In the genomic region with DNA sequence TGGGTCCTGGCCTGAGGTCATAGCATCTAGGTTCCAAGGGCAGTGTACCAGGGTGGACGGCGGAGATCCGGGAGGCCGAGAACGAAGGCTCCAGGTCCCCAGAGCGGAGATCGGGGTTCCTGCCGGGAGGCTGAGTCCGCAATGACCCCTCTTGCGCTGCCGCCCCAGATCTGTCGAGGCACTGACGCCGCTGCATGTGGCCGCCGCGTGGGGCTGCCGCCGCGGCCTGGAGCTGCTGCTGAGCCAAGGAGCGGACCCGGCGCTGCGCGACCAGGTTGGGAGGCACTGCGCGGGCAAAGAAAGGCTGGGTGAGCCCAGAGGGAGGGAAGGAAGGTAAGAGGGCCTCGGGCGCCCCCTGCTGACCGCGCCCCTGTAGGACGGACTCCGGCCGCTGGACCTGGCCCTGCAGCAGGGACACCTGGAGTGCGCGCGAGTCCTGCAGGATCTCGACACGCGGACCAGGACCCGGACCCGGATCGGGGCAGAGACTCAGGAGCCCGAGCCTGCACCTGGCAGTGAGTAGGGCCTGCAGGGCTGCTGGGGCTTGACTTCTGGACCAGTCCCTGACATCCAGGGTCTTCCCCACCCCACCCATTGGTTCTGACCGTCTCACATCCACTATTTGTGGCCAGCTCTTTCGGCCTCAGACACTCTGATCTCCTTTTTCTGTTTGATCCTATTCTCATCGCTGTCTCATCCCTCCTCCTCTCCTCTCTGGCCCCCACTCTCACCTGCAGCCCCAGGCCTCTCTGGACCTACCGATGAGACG, we compare ENCODE assay signal across 8 cellular contexts. TPM values are rescaled to one million over a fixed set of nuclear protein-coding genes. Genes with fewer than 3 reads are reported as not detected.
DNase-seq lines count a peak whose midpoint lies in the region; FAIRE-seq and TF ChIP-seq lines count a peak whose summit lies in the region.

No MANE protein-coding gene starts in this region.

- peak overlapping the region; percentile 58 for H3K27ac Mint-ChIP-seq in activated T-helper 1 cell treated with anti-CD3 and anti-CD28 coated beads, Interleukin-12 subunit alpha, Interleukin-12 subunit beta, Interleukin-2, Interleukin-4 antibody, amounts not matched to agents 30 ng/mL and 10 ng/mL and 1 ng/mL, durations not matched to agents 14 hours and 24 hours and 36 hours
- H3K27ac Mint-ChIP-seq in neural progenitor cell, result no peak overlapping the region

- H3K27me3 ChIP-seq in neural progenitor cell (peaks cover 18% of the 10 kb centered on the region), stomach (peaks cover 3 to 27% (median 15%) of the 10 kb centered on the region in 3 donors)

- H3F3A ChIP-seq in neural progenitor cell (ENCODE audit: low read depth), result peaks cover 25% of the 10 kb centered on the region

- peak overlapping the region; percentile 58 for H2AFZ ChIP-seq in neural progenitor cell (replicated peaks)

- no peaks in the 10 kb centered on the region for H4K20me1 ChIP-seq in neural progenitor cell (ENCODE audit: low read depth)

- DNase-seq in Ammon's horn (ENCODE audit: low spot score), result peak; percentile 78
- peak; percentile 88 for DNase-seq in GM19239 (ENCODE audit: insufficient read length, low spot score)
- DNase-seq in Jurkat, Clone E6-1 (ENCODE audit: low read depth, low spot score), result peak; percentile 44
- peak; percentile 75 for DNase-seq in RCC 7860 (ENCODE audit: low spot score)
- peak; percentile 72 for DNase-seq in activated T-helper 1 cell treated with anti-CD3 and anti-CD28 coated beads, Interleukin-12 subunit alpha, Interleukin-12 subunit beta, Interleukin-2, Interleukin-4 antibody, amounts not matched to agents 30 ng/mL and 10 ng/mL and 1 ng/mL, durations not matched to agents 14 hours and 24 hours and 36 hours (ENCODE audit: low spot score)
- DNase-seq in fibroblast of villous mesenchyme (ENCODE audit: low read depth), result peak; percentile 81
- DNase-seq in neural progenitor cell (ENCODE audit: low spot score), result peak; percentile 93
- peak; percentile 93 for DNase-seq in stomach

- no peak for TF ChIP-seq EP300 in stomach (IDR thresholded peaks at IDR 0.05)

- peak; percentile 85 for TF ChIP-seq CTCF in fibroblast of villous mesenchyme (IDR thresholded peaks at IDR 0.05; ENCODE audit: insufficient read depth, low read depth, low read length)
- TF ChIP-seq CTCF in neural progenitor cell (IDR thresholded peaks at IDR 0.05), result peak; percentile 86
- peak in 5 of 7 experiments; percentile 83 to 95 (median 92) for TF ChIP-seq CTCF in stomach (IDR thresholded peaks at IDR 0.05)

- H3K4me3 ChIP-seq in Jurkat, Clone E6-1 (ENCODE audit: low read length), result peak overlapping the region; percentile 60
- H3K4me3 ChIP-seq in fibroblast of villous mesenchyme (ENCODE audit: low read depth, low read length), result peak overlapping the region; percentile 55
- H3K4me3 ChIP-seq in neural progenitor cell, result peak overlapping the region; percentile 40
- H3K4me3 ChIP-seq in stomach, result peak overlapping the region; percentile 31 to 54 (median 42)

- H3K27ac ChIP-seq in neural progenitor cell (no peak overlapping the region), stomach (no peak overlapping the region)

- H3K4me2 ChIP-seq in neural progenitor cell, result peak overlapping the region; percentile 73

- intact Hi-C loops in activated T-helper 1 cell treated with anti-CD3 and anti-CD28 coated beads, Interleukin-12 subunit alpha, Interleukin-12 subunit beta, Interleukin-2, Interleukin-4 antibody, amounts not matched to agents 30 ng/mL and 10 ng/mL and 1 ng/mL, durations not matched to agents 14 hours and 24 hours and 36 hours (cut with micrococcal nuclease), result loop anchor here (1.0 to 5.0 kb wide), 7 partner anchors 10 to 511 kb away; partner anchors contain the start of genes ABHD8 and OCEL1
- intact Hi-C loops in stomach (cut with DNase I; ENCODE audit: low total_unique reads), result loop anchor here (5.0 kb wide), 1 partner anchor 80 kb away; no protein-coding TSS in a partner anchor

- H3K4me1 ChIP-seq in neural progenitor cell (no peaks in the 10 kb centered on the region), stomach (peaks cover 12 to 20% (median 16%) of the 10 kb centered on the region in 4 donors)

- peaks cover 4% of the 10 kb centered on the region for H3K4me1 Mint-ChIP-seq in activated T-helper 1 cell treated with anti-CD3 and anti-CD28 coated beads, Interleukin-12 subunit alpha, Interleukin-12 subunit beta, Interleukin-2, Interleukin-4 antibody, amounts not matched to agents 30 ng/mL and 10 ng/mL and 1 ng/mL, durations not matched to agents 14 hours and 24 hours and 36 hours (ENCODE audit: low read depth)
- H3K4me1 Mint-ChIP-seq in neural progenitor cell, result peaks cover 5% of the 10 kb centered on the region

- WGBS in stomach, 5 donors, result 9 to 19% (median 11%) methylated on average over 19 to 49 of the region's 49 CpGs

- H3K4me3 Mint-ChIP-seq in activated T-helper 1 cell treated with anti-CD3 and anti-CD28 coated beads, Interleukin-12 subunit alpha, Interleukin-12 subunit beta, Interleukin-2, Interleukin-4 antibody, amounts not matched to agents 30 ng/mL and 10 ng/mL and 1 ng/mL, durations not matched to agents 14 hours and 24 hours and 36 hours, result peak overlapping the region; percentile 89
- peak overlapping the region; percentile 86 for H3K4me3 Mint-ChIP-seq in neural progenitor cell

- no peaks in the 10 kb centered on the region for H3K79me2 ChIP-seq in neural progenitor cell (ENCODE audit: low read depth)

- H3K9me3 ChIP-seq in neural progenitor cell (ENCODE audit: low read depth) (no peaks in the 10 kb centered on the region), stomach (no peaks in the 10 kb centered on the region)

- H3K36me3 ChIP-seq in neural progenitor cell (no peaks in the 10 kb centered on the region), stomach (peaks cover 1 to 24% (median 20%) of the 10 kb centered on the region in 4 donors)

- H3K9ac ChIP-seq in neural progenitor cell, result no peak overlapping the region

- TF ChIP-seq POLR2A in stomach (IDR thresholded peaks at IDR 0.05), result no peak

- H3K9me3 Mint-ChIP-seq in activated T-helper 1 cell treated with anti-CD3 and anti-CD28 coated beads, Interleukin-12 subunit alpha, Interleukin-12 subunit beta, Interleukin-2, Interleukin-4 antibody, amounts not matched to agents 30 ng/mL and 10 ng/mL and 1 ng/mL, durations not matched to agents 14 hours and 24 hours and 36 hours, result no peaks in the 10 kb centered on the region
- no peaks in the 10 kb centered on the region for H3K9me3 Mint-ChIP-seq in neural progenitor cell

- no peaks in the 10 kb centered on the region for H3K27me3 Mint-ChIP-seq in activated T-helper 1 cell treated with anti-CD3 and anti-CD28 coated beads, Interleukin-12 subunit alpha, Interleukin-12 subunit beta, Interleukin-2, Interleukin-4 antibody, amounts not matched to agents 30 ng/mL and 10 ng/mL and 1 ng/mL, durations not matched to agents 14 hours and 24 hours and 36 hours (ENCODE audit: insufficient read depth)
- H3K27me3 Mint-ChIP-seq in neural progenitor cell (ENCODE audit: insufficient read depth, low read depth), result peaks cover 7% of the 10 kb centered on the region

- FAIRE-seq in GM19239 (lab: Jason Lieb, UNC) (peak; percentile 92), RCC 7860 (lab: Jason Lieb, UNC) (no peak)

- peaks cover 3% of the 10 kb centered on the region for H3K36me3 Mint-ChIP-seq in activated T-helper 1 cell treated with anti-CD3 and anti-CD28 coated beads, Interleukin-12 subunit alpha, Interleukin-12 subunit beta, Interleukin-2, Interleukin-4 antibody, amounts not matched to agents 30 ng/mL and 10 ng/mL and 1 ng/mL, durations not matched to agents 14 hours and 24 hours and 36 hours (ENCODE audit: low read depth)
- peaks cover 2% of the 10 kb centered on the region for H3K36me3 Mint-ChIP-seq in neural progenitor cell

RNA-seq across cellular contexts. Expression of gene ANKLE1, which starts 1.0 kb away (rescaled TPM):
- polyA plus RNA-seq in Jurkat, Clone E6-1 (2012; ENCODE audit: insufficient read depth, insufficient read length), result 7.3 TPM
- 13.4 and 13.8 TPM in 2 replicates for total RNA-seq in activated T-helper 1 cell treated with anti-CD3 and anti-CD28 coated beads, Interleukin-12 subunit alpha, Interleukin-12 subunit beta, Interleukin-2, Interleukin-4 antibody, amounts not matched to agents 30 ng/mL and 10 ng/mL and 1 ng/mL, durations not matched to agents 14 hours and 24 hours and 36 hours
- total RNA-seq in fibroblast of villous mesenchyme (0.32 and 0.86 TPM in 2 replicates), neural progenitor cell (ENCODE audit: low replicate concordance) (2.3 and 3.3 TPM in 2 replicates), stomach (under 1 TPM in 1 of 5 donors, not detected in 4; 0.18 TPM)
- under 1 TPM in 1 of 3 donors, not detected in 2; 0.63 TPM for polyA plus RNA-seq in stomach

RNA-seq across cellular contexts. Expression of gene BABAM1, which starts 15.4 kb away (rescaled TPM):
- 175 TPM for polyA plus RNA-seq in Jurkat, Clone E6-1 (2012; ENCODE audit: insufficient read depth, insufficient read length)
- total RNA-seq in activated T-helper 1 cell treated with anti-CD3 and anti-CD28 coated beads, Interleukin-12 subunit alpha, Interleukin-12 subunit beta, Interleukin-2, Interleukin-4 antibody, amounts not matched to agents 30 ng/mL and 10 ng/mL and 1 ng/mL, durations not matched to agents 14 hours and 24 hours and 36 hours, result 114 and 120 TPM in 2 replicates
- total RNA-seq in fibroblast of villous mesenchyme (101 and 124 TPM in 2 replicates), neural progenitor cell (ENCODE audit: low replicate concordance) (89.8 and 107 TPM in 2 replicates), stomach (100 to 1,000 TPM in 2 of 5 donors, 10 to 100 TPM in 3; 26.2 to 146 (median 59.7) TPM)
- polyA plus RNA-seq in stomach, result 10 to 100 TPM; 66.3 to 87.1 (median 79.9) TPM

RNA-seq across cellular contexts. Expression of gene USHBP1, which starts 18.1 kb away (rescaled TPM):
- not detected for polyA plus RNA-seq in Jurkat, Clone E6-1 (2012; ENCODE audit: insufficient read depth, insufficient read length)
- total RNA-seq in activated T-helper 1 cell treated with anti-CD3 and anti-CD28 coated beads, Interleukin-12 subunit alpha, Interleukin-12 subunit beta, Interleukin-2, Interleukin-4 antibody, amounts not matched to agents 30 ng/mL and 10 ng/mL and 1 ng/mL, durations not matched to agents 14 hours and 24 hours and 36 hours, result 0.10 and 0.26 TPM in 2 replicates
- total RNA-seq in fibroblast of villous mesenchyme (not detected in 2 replicates), neural progenitor cell (ENCODE audit: low replicate concordance) (0.28 and 1.1 TPM in 2 replicates), stomach (1 to 10 TPM in 3 of 5 donors, not detected in 2; 3.3 to 7.7 (median 4.5) TPM)
- polyA plus RNA-seq in stomach, result 1 to 10 TPM; 2.1 to 4.1 (median 3.5) TPM

RNA-seq across cellular contexts. Expression of gene ABHD8, which starts 20.6 kb away (rescaled TPM):
- polyA plus RNA-seq in Jurkat, Clone E6-1 (2012; ENCODE audit: insufficient read depth, insufficient read length), result 11.7 TPM
- total RNA-seq in activated T-helper 1 cell treated with anti-CD3 and anti-CD28 coated beads, Interleukin-12 subunit alpha, Interleukin-12 subunit beta, Interleukin-2, Interleukin-4 antibody, amounts not matched to agents 30 ng/mL and 10 ng/mL and 1 ng/mL, durations not matched to agents 14 hours and 24 hours and 36 hours, result 8.8 and 9.0 TPM in 2 replicates
- total RNA-seq in fibroblast of villous mesenchyme (13.8 and 15.5 TPM in 2 replicates), neural progenitor cell (ENCODE audit: low replicate concordance) (4.6 and 13.3 TPM in 2 replicates), stomach (10 to 100 TPM in 3 of 5 donors, 1 to 10 TPM in 2; 4.9 to 28.1 (median 15.2) TPM)
- 10 to 100 TPM in 1 of 3 donors, 1 to 10 TPM in 2; 8.0 to 12.0 (median 9.8) TPM for polyA plus RNA-seq in stomach

RNA-seq across cellular contexts. Expression of gene MRPL34, which starts 23.0 kb away (rescaled TPM):
- polyA plus RNA-seq in Jurkat, Clone E6-1 (2012; ENCODE audit: insufficient read depth, insufficient read length), result 152 TPM
- total RNA-seq in activated T-helper 1 cell treated with anti-CD3 and anti-CD28 coated beads, Interleukin-12 subunit alpha, Interleukin-12 subunit beta, Interleukin-2, Interleukin-4 antibody, amounts not matched to agents 30 ng/mL and 10 ng/mL and 1 ng/mL, durations not matched to agents 14 hours and 24 hours and 36 hours, result 108 and 118 TPM in 2 replicates
- total RNA-seq in fibroblast of villous mesenchyme (29.8 and 32.2 TPM in 2 replicates), neural progenitor cell (ENCODE audit: low replicate concordance) (25.9 and 38.8 TPM in 2 replicates), stomach (100 to 1,000 TPM in 3 of 5 donors, 10 to 100 TPM in 1, 1 to 10 TPM in 1; 6.6 to 167 (median 142) TPM)
- 100 to 1,000 TPM; 161 to 200 (median 192) TPM for polyA plus RNA-seq in stomach
